ENCODE assay signal across 9 cellular contexts in genomic region chr1:172342584-172343245, GRCh38.
A peak's percentile ranks its signal among the peaks of the same experiment; 100 is the strongest.
DNase-seq lines count a peak whose midpoint lies in the region; ATAC-seq and TF ChIP-seq lines count a peak whose summit lies in the region.
"Had no signal": no experiment of that assay in that cellular context is flagged by ENCODE, and none has a peak within 500 bp of the region (broad histone marks: within the 10 kb centered on the region; RNA-seq: fewer than 3 reads in every experiment).

No MANE protein-coding gene starts in this region.

- peak overlapping the region; percentile 43 for H3K27ac Mint-ChIP-seq in activated naive CD8-positive, alpha-beta T cell
- no peak overlapping the region for H3K27ac Mint-ChIP-seq in naive thymus-derived CD4-positive, alpha-beta T cell

- H3K4me1 Mint-ChIP-seq in activated naive CD8-positive, alpha-beta T cell (ENCODE audit: low read depth), result peaks cover 13% of the 10 kb centered on the region
- H3K4me1 Mint-ChIP-seq in naive thymus-derived CD4-positive, alpha-beta T cell, result peaks cover 5 to 43% (median 9%) of the 10 kb centered on the region in 7 donors

- no peak for TF ChIP-seq POLR2A in prostate gland (IDR thresholded peaks at IDR 0.05)

- no peaks in the 10 kb centered on the region for H3K36me3 ChIP-seq in naive thymus-derived CD4-positive, alpha-beta T cell (ENCODE audit: control insufficient read depth in 2 of 3, insufficient read depth in 3 of 3, low read length in 3 of 3)
- H3K36me3 ChIP-seq in prostate gland, result no peaks in the 10 kb centered on the region

- peaks cover 8% of the 10 kb centered on the region for H3K36me3 Mint-ChIP-seq in activated naive CD8-positive, alpha-beta T cell
- peaks cover 7 to 24% (median 10%) of the 10 kb centered on the region in 5 donors for H3K36me3 Mint-ChIP-seq in naive thymus-derived CD4-positive, alpha-beta T cell

- H3K9me3 Mint-ChIP-seq in activated naive CD8-positive, alpha-beta T cell (ENCODE audit: low read depth), result peaks cover 9% of the 10 kb centered on the region
- H3K9me3 Mint-ChIP-seq in naive thymus-derived CD4-positive, alpha-beta T cell, result peaks cover 4 to 23% (median 8%) of the 10 kb centered on the region in 11 donors

- peak; percentile 33 for ATAC-seq in GM18870 (IDR thresholded peaks at IDR 0.05; ENCODE audit: unreplicated experiment)
- peak; percentile 24 for ATAC-seq in HG03108 (IDR thresholded peaks at IDR 0.05; ENCODE audit: unreplicated experiment)
- no peak for ATAC-seq in naive thymus-derived CD4-positive, alpha-beta T cell

- POLR2A ChIA-PET in naive thymus-derived CD4-positive, alpha-beta T cell (lab: Charles Lee), result interaction anchor here (1.0 kb wide), 1 partner anchor 13 kb away, joined by 3 read pairs; no protein-coding TSS in a partner anchor

- H3K4me3 Mint-ChIP-seq in activated naive CD8-positive, alpha-beta T cell, result no peak overlapping the region
- no peak overlapping the region for H3K4me3 Mint-ChIP-seq in naive thymus-derived CD4-positive, alpha-beta T cell

- H3K27me3 ChIP-seq in naive thymus-derived CD4-positive, alpha-beta T cell (ENCODE audit: control insufficient read depth in 2 of 2, insufficient read depth in 2 of 2, low read length in 2 of 2), result no peaks in the 10 kb centered on the region
- no peaks in the 10 kb centered on the region for H3K27me3 ChIP-seq in prostate gland (replicated peaks; ENCODE audit: insufficient read depth)

- no peak overlapping the region for H3K4me3 ChIP-seq in naive thymus-derived CD4-positive, alpha-beta T cell (ENCODE audit: low read length)
- H3K4me3 ChIP-seq in prostate gland, result no peak overlapping the region

- CTCF ChIA-PET in naive thymus-derived CD4-positive, alpha-beta T cell (lab: Charles Lee), result interaction anchor here (0.8 to 1.3 kb wide), 4 partner anchors 52 to 252 kb away, joined by 3 to 4 read pairs (median 4); no protein-coding TSS in a partner anchor

- 68% methylated on average over 4 of the region's 4 CpGs for WGBS in prostate gland

- DNase-seq in renal cortical epithelial cell (ENCODE audit: low read depth) (peak; percentile 54), cardiac septum (ENCODE audit: low spot score) (no peak), prostate gland (ENCODE audit: low spot score) (no peak), AG08396 (ENCODE audit: low spot score) (no peak)
- no peak for DNase-seq in naive thymus-derived CD4-positive, alpha-beta T cell
- DNase-seq: GOT3 had no signal

- no peaks in the 10 kb centered on the region for H3K27me3 Mint-ChIP-seq in activated naive CD8-positive, alpha-beta T cell
- H3K27me3 Mint-ChIP-seq in naive thymus-derived CD4-positive, alpha-beta T cell, result no peaks in the 10 kb centered on the region

- H3K4me1 ChIP-seq in naive thymus-derived CD4-positive, alpha-beta T cell (ENCODE audit: control insufficient read depth in 2 of 2, insufficient read depth in 2 of 2, low read length in 2 of 2), result peaks cover 0 to 4% of the 10 kb centered on the region in 2 donors
- H3K4me1 ChIP-seq in prostate gland (replicated peaks), result no peaks in the 10 kb centered on the region

- no peak for TF ChIP-seq CTCF in prostate gland (IDR thresholded peaks at IDR 0.05)

- intact Hi-C loops in cardiac septum (cut with DNase I) (no loop called here), prostate gland (cut with DNase I) (no loop called here)
- intact Hi-C loops in naive thymus-derived CD4-positive, alpha-beta T cell (cut with micrococcal nuclease), result loop anchor here in 1 of 2 donors (2.0 kb wide), 1 partner anchor 52 kb away; no protein-coding TSS in a partner anchor

- no peak overlapping the region for H3K27ac ChIP-seq in naive thymus-derived CD4-positive, alpha-beta T cell (ENCODE audit: low read depth, low read length)
- H3K27ac ChIP-seq in prostate gland, result no peak overlapping the region

- H3K9me3 ChIP-seq in naive thymus-derived CD4-positive, alpha-beta T cell (ENCODE audit: control insufficient read depth in 2 of 3, low read length in 3 of 3), result peaks cover 0 to 6% (median 0%) of the 10 kb centered on the region in 3 experiments
- H3K9me3 ChIP-seq in prostate gland, result no peaks in the 10 kb centered on the region
